In the genomic region with DNA sequence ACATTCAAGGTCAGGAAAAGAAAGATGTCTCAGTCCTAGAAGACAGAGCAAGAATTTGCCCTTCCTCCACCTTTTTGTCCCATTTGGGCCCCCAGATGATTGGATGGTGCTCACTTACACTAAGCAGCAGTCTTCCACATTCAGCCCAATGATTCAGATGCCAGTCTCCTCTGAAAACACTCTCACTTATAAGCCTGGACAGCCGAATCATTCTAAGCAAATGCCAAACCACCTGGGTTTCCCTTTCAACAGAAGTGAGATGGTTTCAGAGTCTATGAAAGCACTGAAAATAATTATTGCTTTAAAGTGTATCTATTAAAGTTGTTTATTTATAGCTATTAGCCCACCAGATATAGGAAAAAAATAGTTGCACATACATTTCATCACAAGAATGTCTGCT, we compare ENCODE assay signal across 1 cellular context.
TF ChIP-seq lines count a peak whose summit lies in the region.

No MANE protein-coding gene starts in this region.

TF ChIP-seq in GM23338, 12 proteins besides CTCF, POLR2A, EP300 and RAD21 (continued from another document):
- TF ChIP-seq, protein P1, sequence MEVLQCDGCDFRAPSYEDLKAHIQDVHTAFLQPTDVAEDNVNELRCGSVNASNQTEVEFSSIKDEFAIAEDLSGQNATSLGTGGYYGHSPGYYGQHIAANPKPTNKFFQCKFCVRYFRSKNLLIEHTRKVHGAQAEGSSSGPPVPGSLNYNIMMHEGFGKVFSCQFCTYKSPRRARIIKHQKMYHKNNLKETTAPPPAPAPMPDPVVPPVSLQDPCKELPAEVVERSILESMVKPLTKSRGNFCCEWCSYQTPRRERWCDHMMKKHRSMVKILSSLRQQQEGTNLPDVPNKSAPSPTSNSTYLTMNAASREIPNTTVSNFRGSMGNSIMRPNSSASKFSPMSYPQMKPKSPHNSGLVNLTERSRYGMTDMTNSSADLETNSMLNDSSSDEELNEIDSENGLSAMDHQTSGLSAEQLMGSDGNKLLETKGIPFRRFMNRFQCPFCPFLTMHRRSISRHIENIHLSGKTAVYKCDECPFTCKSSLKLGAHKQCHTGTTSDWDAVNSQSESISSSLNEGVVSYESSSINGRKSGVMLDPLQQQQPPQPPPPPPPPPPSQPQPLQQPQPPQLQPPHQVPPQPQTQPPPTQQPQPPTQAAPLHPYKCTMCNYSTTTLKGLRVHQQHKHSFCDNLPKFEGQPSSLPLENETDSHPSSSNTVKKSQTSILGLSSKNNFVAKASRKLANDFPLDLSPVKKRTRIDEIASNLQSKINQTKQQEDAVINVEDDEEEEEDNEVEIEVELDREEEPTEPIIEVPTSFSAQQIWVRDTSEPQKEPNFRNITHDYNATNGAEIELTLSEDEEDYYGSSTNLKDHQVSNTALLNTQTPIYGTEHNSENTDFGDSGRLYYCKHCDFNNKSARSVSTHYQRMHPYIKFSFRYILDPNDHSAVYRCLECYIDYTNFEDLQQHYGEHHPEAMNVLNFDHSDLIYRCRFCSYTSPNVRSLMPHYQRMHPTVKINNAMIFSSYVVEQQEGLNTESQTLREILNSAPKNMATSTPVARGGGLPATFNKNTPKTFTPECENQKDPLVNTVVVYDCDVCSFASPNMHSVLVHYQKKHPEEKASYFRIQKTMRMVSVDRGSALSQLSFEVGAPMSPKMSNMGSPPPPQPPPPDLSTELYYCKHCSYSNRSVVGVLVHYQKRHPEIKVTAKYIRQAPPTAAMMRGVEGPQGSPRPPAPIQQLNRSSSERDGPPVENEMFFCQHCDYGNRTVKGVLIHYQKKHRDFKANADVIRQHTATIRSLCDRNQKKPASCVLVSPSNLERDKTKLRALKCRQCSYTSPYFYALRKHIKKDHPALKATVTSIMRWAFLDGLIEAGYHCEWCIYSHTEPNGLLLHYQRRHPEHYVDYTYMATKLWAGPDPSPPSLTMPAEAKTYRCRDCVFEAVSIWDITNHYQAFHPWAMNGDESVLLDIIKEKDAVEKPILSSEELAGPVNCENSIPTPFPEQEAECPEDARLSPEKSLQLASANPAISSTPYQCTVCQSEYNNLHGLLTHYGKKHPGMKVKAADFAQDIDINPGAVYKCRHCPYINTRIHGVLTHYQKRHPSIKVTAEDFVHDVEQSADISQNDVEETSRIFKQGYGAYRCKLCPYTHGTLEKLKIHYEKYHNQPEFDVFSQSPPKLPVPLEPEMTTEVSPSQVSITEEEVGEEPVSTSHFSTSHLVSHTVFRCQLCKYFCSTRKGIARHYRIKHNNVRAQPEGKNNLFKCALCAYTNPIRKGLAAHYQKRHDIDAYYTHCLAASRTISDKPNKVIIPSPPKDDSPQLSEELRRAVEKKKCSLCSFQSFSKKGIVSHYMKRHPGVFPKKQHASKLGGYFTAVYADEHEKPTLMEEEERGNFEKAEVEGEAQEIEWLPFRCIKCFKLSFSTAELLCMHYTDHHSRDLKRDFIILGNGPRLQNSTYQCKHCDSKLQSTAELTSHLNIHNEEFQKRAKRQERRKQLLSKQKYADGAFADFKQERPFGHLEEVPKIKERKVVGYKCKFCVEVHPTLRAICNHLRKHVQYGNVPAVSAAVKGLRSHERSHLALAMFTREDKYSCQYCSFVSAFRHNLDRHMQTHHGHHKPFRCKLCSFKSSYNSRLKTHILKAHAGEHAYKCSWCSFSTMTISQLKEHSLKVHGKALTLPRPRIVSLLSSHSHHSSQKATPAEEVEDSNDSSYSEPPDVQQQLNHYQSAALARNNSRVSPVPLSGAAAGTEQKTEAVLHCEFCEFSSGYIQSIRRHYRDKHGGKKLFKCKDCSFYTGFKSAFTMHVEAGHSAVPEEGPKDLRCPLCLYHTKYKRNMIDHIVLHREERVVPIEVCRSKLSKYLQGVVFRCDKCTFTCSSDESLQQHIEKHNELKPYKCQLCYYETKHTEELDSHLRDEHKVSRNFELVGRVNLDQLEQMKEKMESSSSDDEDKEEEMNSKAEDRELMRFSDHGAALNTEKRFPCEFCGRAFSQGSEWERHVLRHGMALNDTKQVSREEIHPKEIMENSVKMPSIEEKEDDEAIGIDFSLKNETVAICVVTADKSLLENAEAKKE (CRISPR knock-in tag; IDR thresholded peaks at IDR 0.05) = no peak
- no peak for TF ChIP-seq NANOG (IDR thresholded peaks at IDR 0.05; ENCODE audit: borderline replicate concordance)
- no peak for TF ChIP-seq EZH2phosphoT487 (IDR thresholded peaks at IDR 0.05; ENCODE audit: unreplicated experiment)
- TF ChIP-seq, protein P2, sequence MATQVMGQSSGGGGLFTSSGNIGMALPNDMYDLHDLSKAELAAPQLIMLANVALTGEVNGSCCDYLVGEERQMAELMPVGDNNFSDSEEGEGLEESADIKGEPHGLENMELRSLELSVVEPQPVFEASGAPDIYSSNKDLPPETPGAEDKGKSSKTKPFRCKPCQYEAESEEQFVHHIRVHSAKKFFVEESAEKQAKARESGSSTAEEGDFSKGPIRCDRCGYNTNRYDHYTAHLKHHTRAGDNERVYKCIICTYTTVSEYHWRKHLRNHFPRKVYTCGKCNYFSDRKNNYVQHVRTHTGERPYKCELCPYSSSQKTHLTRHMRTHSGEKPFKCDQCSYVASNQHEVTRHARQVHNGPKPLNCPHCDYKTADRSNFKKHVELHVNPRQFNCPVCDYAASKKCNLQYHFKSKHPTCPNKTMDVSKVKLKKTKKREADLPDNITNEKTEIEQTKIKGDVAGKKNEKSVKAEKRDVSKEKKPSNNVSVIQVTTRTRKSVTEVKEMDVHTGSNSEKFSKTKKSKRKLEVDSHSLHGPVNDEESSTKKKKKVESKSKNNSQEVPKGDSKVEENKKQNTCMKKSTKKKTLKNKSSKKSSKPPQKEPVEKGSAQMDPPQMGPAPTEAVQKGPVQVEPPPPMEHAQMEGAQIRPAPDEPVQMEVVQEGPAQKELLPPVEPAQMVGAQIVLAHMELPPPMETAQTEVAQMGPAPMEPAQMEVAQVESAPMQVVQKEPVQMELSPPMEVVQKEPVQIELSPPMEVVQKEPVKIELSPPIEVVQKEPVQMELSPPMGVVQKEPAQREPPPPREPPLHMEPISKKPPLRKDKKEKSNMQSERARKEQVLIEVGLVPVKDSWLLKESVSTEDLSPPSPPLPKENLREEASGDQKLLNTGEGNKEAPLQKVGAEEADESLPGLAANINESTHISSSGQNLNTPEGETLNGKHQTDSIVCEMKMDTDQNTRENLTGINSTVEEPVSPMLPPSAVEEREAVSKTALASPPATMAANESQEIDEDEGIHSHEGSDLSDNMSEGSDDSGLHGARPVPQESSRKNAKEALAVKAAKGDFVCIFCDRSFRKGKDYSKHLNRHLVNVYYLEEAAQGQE (IDR thresholded peaks at IDR 0.05; ENCODE audit: unreplicated experiment) = no peak
- TF ChIP-seq ZNF114 (CRISPR knock-in tag; IDR thresholded peaks at IDR 0.05) = no peak
- TF ChIP-seq POLR2AphosphoS5 (IDR thresholded peaks at IDR 0.05; ENCODE audit: low read depth) = no peak
- TF ChIP-seq STAT1 (IDR thresholded peaks at IDR 0.05; ENCODE audit: unreplicated experiment) = no peak
